Comparison of ENCODE assay signal across 8 cellular contexts in the genomic region with DNA sequence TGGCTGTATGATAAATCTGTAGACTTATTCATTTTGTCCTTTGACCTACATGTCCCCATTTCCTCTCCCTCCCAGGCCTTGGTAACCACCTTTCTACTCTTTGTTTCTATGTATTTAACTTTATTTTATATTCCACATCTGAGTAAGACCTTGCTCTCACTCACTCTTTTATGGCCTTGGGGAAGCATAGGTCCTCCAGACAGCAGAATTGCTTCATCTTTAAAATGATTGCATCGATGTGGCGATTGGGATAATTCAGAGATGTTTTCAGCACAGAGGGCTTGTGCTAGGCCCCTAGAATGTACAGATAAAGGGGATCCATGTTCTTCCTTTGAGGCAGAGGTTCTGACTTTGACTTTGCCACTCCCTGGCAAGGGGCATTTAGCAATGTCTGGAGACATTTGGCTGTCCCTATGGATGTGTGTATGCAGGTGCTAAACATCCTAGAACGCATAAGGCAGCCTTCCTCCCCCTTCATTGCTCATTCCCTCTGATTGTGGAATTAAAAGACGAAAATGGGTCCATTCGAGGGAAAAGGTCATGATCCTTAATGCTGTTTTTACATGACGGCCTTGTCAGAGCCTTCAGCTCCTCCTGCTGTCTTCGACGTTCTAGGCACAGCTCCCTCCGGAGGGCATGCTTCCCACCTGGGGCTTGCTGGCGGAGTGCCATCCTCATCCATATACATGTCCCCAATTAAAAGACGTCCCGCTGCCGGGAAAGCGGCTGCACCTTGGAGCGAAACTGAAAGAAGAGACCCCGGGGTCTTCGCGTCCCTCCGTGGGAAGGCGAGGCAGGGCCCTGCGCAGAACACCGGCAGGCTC. TPM values are rescaled to one million over a fixed set of nuclear protein-coding genes. Genes with fewer than 3 reads are reported as not detected.
DNase-seq lines count a peak whose midpoint lies in the region; ATAC-seq and TF ChIP-seq lines count a peak whose summit lies in the region.

No MANE protein-coding gene starts in this region.

- intact Hi-C loops in colonic mucosa (cut with DNase I): no loop called here

- H3K36me3 ChIP-seq in colonic mucosa (no peaks in the 10 kb centered on the region), muscle layer of duodenum (ENCODE audit: control insufficient read depth in 1 of 2, insufficient read depth in 2 of 2, low read length in 2 of 2) (no peaks in the 10 kb centered on the region)

- H3K27me3 ChIP-seq in colonic mucosa (no peaks in the 10 kb centered on the region), muscle layer of duodenum (ENCODE audit: low read depth, low read length) (no peaks in the 10 kb centered on the region)

- peak overlapping the region; percentile 44 for H3K4me3 ChIP-seq in colonic mucosa
- peak overlapping the region; percentile 52 to 77 for H3K4me3 ChIP-seq in muscle layer of duodenum (ENCODE audit: low read depth in 1 of 2, low read length in 2 of 2)

- H3K27ac ChIP-seq in colonic mucosa (peak overlapping the region; percentile 93), muscle layer of duodenum (ENCODE audit: low read length) (peak overlapping the region; percentile 58)

- ATAC-seq in GM19328 (IDR thresholded peaks at IDR 0.05; ENCODE audit: unreplicated experiment) (no peak), GM18867 (IDR thresholded peaks at IDR 0.05; ENCODE audit: unreplicated experiment) (no peak)
- no peak for ATAC-seq in activated naive CD4-positive, alpha-beta T cell treated with anti-CD3 and anti-CD28 coated beads, Interleukin-2, amount 50 U/mL, for 72 hours

- DNase-seq in AG09319 (ENCODE audit: extremely low read depth, low read depth) (no peak), MV-4-11 (lab: John Stamatoyannopoulos, UW) (peak; percentile 13), colonic mucosa (peak; percentile 33), NCI-H524 treated with DMSO at 0.1 percent for 48 hours (lab: John Stamatoyannopoulos, UW) (no peak)
- no peak for DNase-seq in activated naive CD4-positive, alpha-beta T cell treated with anti-CD3 and anti-CD28 coated beads, Interleukin-2, amount 50 U/mL, for 72 hours (ENCODE audit: low spot score in 2 of 2)

- H3K9me3 ChIP-seq in colonic mucosa (no peaks in the 10 kb centered on the region), muscle layer of duodenum (ENCODE audit: control insufficient read depth in 1 of 2, low read length in 2 of 2) (no peaks in the 10 kb centered on the region)

- H3K36me3 Mint-ChIP-seq in activated naive CD4-positive, alpha-beta T cell treated with anti-CD3 and anti-CD28 coated beads, Interleukin-2, amount 50 U/mL, for 72 hours: peaks cover 8 to 12% of the 10 kb centered on the region in 2 donors

- peaks cover 2 to 3% of the 10 kb centered on the region in 2 donors for H3K9me3 Mint-ChIP-seq in activated naive CD4-positive, alpha-beta T cell treated with anti-CD3 and anti-CD28 coated beads, Interleukin-2, amount 50 U/mL, for 72 hours

- no peak overlapping the region for H3K27ac Mint-ChIP-seq in activated naive CD4-positive, alpha-beta T cell treated with anti-CD3 and anti-CD28 coated beads, Interleukin-2, amount 50 U/mL, for 72 hours

- peak overlapping the region; percentile 71 to 84 for H3K9ac ChIP-seq in colonic mucosa (ENCODE audit: low read depth in 2 of 2, low read length in 2 of 2)

- TF ChIP-seq CTCF in AG09319 (IDR thresholded peaks at IDR 0.05; ENCODE audit: low read depth, low read length): peak; percentile 1; the same call in 1 of the 2 replicates
- TF ChIP-seq CTCF in colonic mucosa (IDR thresholded peaks at IDR 0.05): no peak

- no peaks in the 10 kb centered on the region for H3K4me1 ChIP-seq in colonic mucosa
- peaks cover 0 to 6% of the 10 kb centered on the region in 2 donors for H3K4me1 ChIP-seq in muscle layer of duodenum (ENCODE audit: control insufficient read depth in 1 of 2, insufficient read depth in 2 of 2, low read length in 2 of 2)

RNA-seq across cellular contexts. Expression of a gene that starts 1.1 kb away (rescaled TPM):
- total RNA-seq in colonic mucosa: 10 to 100 TPM; 12.3 to 14.6 TPM
- total RNA-seq in activated naive CD4-positive, alpha-beta T cell treated with anti-CD3 and anti-CD28 coated beads, Interleukin-2, amount 50 U/mL, for 72 hours: not detected

Comparison
In these comparisons a context has a peak if more than half of its experiments do, and no peak if none do; other contexts are left out.
1. DNase-seq: peak in MV-4-11 (single experiment) and colonic mucosa (single experiment); none in AG09319 (single experiment), NCI-H524 treated with DMSO at 0.1 percent for 48 hours (single experiment) and activated naive CD4-positive, alpha-beta T cell treated with anti-CD3 and anti-CD28 coated beads, Interleukin-2, amount 50 U/mL, for 72 hours (0 of 2).
2. RNA of a gene that starts 1.1 kb away (total RNA-seq): 12.3 to 14.6 TPM in colonic mucosa; not detected in activated naive CD4-positive, alpha-beta T cell treated with anti-CD3 and anti-CD28 coated beads, Interleukin-2, amount 50 U/mL, for 72 hours; every median in the first group is over 10 times any median in the second.